Comparison of ENCODE assay signal across 1 cellular context in genomic region chr17:82890926-82891678, GRCh38.
TF ChIP-seq lines count a peak whose summit lies in the region.

No MANE protein-coding gene starts in this region.

TF ChIP-seq in H1, 55 proteins besides CTCF, POLR2A, EP300 and RAD21:
- TF ChIP-seq CHD2 (IDR thresholded peaks at IDR 0.05; ENCODE audit: low read length) (no peak), ZNF274 (IDR thresholded peaks at IDR 0.05; ENCODE audit: borderline replicate concordance, extremely low read depth, low read length) (no peak), GTF2F1 (IDR thresholded peaks at IDR 0.05; ENCODE audit: borderline replicate concordance, low read depth, low read length) (no peak), FOSL1 (IDR thresholded peaks at IDR 0.05; ENCODE audit: insufficient read depth, low read depth, low read length) (no peak), CBX8 (IDR thresholded peaks at IDR 0.05; ENCODE audit: borderline replicate concordance, low read depth, low read length) (no peak), YY1 (IDR thresholded peaks at IDR 0.05; ENCODE audit: low read depth, low read length) (no peak)
